Comparison of ENCODE assay signal across 1 cellular context in the genomic region with DNA sequence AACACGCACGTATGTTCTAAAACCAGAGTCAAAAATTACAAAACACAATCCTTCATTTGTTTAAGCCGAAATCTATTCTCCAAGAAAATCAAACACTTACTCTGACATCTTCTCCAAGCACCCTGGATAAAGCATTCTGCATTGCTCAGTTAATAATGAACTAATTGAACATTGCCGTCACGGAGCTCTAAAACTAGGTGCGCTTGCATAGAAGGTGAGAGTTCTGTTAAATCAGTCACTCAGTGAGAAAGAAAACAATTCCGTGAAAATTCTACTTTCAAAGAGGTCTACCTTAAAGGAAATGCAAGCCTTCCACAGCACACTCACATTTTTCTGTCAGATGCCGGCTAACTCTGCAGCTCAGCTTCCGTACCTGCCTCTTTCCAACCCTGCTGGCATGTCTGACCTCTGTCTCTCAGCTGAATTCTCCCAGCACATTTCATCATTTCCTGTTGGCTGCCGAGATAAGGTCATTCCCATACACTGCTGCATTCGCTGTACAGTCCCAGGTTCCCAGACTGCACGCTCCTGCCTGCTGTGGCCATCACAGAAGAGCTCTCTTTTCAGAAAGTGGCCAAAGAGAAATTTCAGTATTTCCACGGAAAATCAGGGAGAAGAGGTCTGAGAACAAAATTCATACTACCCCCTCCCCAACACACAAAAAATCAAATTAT.
TF ChIP-seq lines count a peak whose summit lies in the region.

No MANE protein-coding gene starts in this region.

TF ChIP-seq in HepG2, 621 proteins besides CTCF, POLR2A, EP300 and RAD21 (continued from another document and continues in another):
- TF ChIP-seq, protein P1, sequence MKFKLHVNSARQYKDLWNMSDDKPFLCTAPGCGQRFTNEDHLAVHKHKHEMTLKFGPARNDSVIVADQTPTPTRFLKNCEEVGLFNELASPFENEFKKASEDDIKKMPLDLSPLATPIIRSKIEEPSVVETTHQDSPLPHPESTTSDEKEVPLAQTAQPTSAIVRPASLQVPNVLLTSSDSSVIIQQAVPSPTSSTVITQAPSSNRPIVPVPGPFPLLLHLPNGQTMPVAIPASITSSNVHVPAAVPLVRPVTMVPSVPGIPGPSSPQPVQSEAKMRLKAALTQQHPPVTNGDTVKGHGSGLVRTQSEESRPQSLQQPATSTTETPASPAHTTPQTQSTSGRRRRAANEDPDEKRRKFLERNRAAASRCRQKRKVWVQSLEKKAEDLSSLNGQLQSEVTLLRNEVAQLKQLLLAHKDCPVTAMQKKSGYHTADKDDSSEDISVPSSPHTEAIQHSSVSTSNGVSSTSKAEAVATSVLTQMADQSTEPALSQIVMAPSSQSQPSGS (CRISPR knock-in tag; IDR thresholded peaks at IDR 0.05): peak; percentile 92
- TF ChIP-seq ZNF577 (CRISPR knock-in tag; IDR thresholded peaks at IDR 0.05; ENCODE audit: borderline replicate concordance, low read depth) (no peak), ZNF720 (CRISPR knock-in tag; IDR thresholded peaks at IDR 0.05) (no peak), CHD4 (IDR thresholded peaks at IDR 0.05; ENCODE audit: borderline replicate concordance, low read length) (no peak), KMT2A (CRISPR knock-in tag; IDR thresholded peaks at IDR 0.05) (peak; percentile 95), ZNF83 (CRISPR knock-in tag; IDR thresholded peaks at IDR 0.05; ENCODE audit: borderline replicate concordance) (no peak), PAWR (CRISPR knock-in tag; IDR thresholded peaks at IDR 0.05; ENCODE audit: borderline replicate concordance) (no peak), ZNF780A (CRISPR knock-in tag; IDR thresholded peaks at IDR 0.05) (no peak), JDP2 (CRISPR knock-in tag; IDR thresholded peaks at IDR 0.05; ENCODE audit: borderline replicate concordance) (no peak), REPIN1 (CRISPR knock-in tag; IDR thresholded peaks at IDR 0.05; ENCODE audit: borderline replicate concordance, low read depth) (peak; percentile 41; the same call in 1 of the 2 replicates), ZEB1 (IDR thresholded peaks at IDR 0.05; ENCODE audit: insufficient replicate concordance, low read depth) (no peak), ZNF776 (CRISPR knock-in tag; IDR thresholded peaks at IDR 0.05) (no peak), FOXP1 (IDR thresholded peaks at IDR 0.05) (no peak), FOXP1 (CRISPR knock-in tag; IDR thresholded peaks at IDR 0.05) (0 out of 2 replicates have a peak, but pooled peaks have one; percentile 47), SAFB2 (CRISPR knock-in tag; IDR thresholded peaks at IDR 0.05; ENCODE audit: borderline replicate concordance, low read depth) (no peak), ZNF672 (CRISPR knock-in tag; IDR thresholded peaks at IDR 0.05) (no peak), ZNF260 (CRISPR knock-in tag; IDR thresholded peaks at IDR 0.05; ENCODE audit: borderline replicate concordance, low read depth) (no peak), CENPT (CRISPR knock-in tag; IDR thresholded peaks at IDR 0.05; ENCODE audit: low read depth) (no peak), ZNF17 (CRISPR knock-in tag; IDR thresholded peaks at IDR 0.05) (no peak), KAT8 (CRISPR knock-in tag; IDR thresholded peaks at IDR 0.05) (peak; percentile 86), POLR2AphosphoS5 (IDR thresholded peaks at IDR 0.05; ENCODE audit: low read depth, low read length) (peak; percentile 68)
- TF ChIP-seq, protein P2, sequence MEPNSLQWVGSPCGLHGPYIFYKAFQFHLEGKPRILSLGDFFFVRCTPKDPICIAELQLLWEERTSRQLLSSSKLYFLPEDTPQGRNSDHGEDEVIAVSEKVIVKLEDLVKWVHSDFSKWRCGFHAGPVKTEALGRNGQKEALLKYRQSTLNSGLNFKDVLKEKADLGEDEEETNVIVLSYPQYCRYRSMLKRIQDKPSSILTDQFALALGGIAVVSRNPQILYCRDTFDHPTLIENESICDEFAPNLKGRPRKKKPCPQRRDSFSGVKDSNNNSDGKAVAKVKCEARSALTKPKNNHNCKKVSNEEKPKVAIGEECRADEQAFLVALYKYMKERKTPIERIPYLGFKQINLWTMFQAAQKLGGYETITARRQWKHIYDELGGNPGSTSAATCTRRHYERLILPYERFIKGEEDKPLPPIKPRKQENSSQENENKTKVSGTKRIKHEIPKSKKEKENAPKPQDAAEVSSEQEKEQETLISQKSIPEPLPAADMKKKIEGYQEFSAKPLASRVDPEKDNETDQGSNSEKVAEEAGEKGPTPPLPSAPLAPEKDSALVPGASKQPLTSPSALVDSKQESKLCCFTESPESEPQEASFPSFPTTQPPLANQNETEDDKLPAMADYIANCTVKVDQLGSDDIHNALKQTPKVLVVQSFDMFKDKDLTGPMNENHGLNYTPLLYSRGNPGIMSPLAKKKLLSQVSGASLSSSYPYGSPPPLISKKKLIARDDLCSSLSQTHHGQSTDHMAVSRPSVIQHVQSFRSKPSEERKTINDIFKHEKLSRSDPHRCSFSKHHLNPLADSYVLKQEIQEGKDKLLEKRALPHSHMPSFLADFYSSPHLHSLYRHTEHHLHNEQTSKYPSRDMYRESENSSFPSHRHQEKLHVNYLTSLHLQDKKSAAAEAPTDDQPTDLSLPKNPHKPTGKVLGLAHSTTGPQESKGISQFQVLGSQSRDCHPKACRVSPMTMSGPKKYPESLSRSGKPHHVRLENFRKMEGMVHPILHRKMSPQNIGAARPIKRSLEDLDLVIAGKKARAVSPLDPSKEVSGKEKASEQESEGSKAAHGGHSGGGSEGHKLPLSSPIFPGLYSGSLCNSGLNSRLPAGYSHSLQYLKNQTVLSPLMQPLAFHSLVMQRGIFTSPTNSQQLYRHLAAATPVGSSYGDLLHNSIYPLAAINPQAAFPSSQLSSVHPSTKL (CRISPR knock-in tag; IDR thresholded peaks at IDR 0.05): peak; percentile 95
- TF ChIP-seq, protein P3, sequence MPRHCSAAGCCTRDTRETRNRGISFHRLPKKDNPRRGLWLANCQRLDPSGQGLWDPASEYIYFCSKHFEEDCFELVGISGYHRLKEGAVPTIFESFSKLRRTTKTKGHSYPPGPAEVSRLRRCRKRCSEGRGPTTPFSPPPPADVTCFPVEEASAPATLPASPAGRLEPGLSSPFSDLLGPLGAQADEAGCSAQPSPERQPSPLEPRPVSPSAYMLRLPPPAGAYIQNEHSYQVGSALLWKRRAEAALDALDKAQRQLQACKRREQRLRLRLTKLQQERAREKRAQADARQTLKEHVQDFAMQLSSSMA (CRISPR knock-in tag; IDR thresholded peaks at IDR 0.05): no peak
- TF ChIP-seq, protein P4, sequence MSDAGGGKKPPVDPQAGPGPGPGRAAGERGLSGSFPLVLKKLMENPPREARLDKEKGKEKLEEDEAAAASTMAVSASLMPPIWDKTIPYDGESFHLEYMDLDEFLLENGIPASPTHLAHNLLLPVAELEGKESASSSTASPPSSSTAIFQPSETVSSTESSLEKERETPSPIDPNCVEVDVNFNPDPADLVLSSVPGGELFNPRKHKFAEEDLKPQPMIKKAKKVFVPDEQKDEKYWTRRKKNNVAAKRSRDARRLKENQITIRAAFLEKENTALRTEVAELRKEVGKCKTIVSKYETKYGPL (CRISPR knock-in tag; IDR thresholded peaks at IDR 0.05): no peak
- TF ChIP-seq, protein P5, sequence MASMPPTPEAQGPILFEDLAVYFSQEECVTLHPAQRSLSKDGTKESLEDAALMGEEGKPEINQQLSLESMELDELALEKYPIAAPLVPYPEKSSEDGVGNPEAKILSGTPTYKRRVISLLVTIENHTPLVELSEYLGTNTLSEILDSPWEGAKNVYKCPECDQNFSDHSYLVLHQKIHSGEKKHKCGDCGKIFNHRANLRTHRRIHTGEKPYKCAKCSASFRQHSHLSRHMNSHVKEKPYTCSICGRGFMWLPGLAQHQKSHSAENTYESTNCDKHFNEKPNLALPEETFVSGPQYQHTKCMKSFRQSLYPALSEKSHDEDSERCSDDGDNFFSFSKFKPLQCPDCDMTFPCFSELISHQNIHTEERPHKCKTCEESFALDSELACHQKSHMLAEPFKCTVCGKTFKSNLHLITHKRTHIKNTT (CRISPR knock-in tag; IDR thresholded peaks at IDR 0.05): no peak
- TF ChIP-seq, protein P6, sequence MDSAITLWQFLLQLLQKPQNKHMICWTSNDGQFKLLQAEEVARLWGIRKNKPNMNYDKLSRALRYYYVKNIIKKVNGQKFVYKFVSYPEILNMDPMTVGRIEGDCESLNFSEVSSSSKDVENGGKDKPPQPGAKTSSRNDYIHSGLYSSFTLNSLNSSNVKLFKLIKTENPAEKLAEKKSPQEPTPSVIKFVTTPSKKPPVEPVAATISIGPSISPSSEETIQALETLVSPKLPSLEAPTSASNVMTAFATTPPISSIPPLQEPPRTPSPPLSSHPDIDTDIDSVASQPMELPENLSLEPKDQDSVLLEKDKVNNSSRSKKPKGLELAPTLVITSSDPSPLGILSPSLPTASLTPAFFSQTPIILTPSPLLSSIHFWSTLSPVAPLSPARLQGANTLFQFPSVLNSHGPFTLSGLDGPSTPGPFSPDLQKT (CRISPR knock-in tag; IDR thresholded peaks at IDR 0.05; ENCODE audit: borderline replicate concordance): no peak
- TF ChIP-seq, protein P7, sequence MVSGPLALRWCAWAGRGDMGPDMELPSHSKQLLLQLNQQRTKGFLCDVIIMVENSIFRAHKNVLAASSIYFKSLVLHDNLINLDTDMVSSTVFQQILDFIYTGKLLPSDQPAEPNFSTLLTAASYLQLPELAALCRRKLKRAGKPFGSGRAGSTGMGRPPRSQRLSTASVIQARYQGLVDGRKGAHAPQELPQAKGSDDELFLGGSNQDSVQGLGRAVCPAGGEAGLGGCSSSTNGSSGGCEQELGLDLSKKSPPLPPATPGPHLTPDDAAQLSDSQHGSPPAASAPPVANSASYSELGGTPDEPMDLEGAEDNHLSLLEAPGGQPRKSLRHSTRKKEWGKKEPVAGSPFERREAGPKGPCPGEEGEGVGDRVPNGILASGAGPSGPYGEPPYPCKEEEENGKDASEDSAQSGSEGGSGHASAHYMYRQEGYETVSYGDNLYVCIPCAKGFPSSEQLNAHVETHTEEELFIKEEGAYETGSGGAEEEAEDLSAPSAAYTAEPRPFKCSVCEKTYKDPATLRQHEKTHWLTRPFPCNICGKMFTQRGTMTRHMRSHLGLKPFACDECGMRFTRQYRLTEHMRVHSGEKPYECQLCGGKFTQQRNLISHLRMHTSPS (CRISPR knock-in tag; IDR thresholded peaks at IDR 0.05; ENCODE audit: low read depth): 0 out of 2 replicates have a peak, but pooled peaks have one; percentile 33
- TF ChIP-seq, protein P8, sequence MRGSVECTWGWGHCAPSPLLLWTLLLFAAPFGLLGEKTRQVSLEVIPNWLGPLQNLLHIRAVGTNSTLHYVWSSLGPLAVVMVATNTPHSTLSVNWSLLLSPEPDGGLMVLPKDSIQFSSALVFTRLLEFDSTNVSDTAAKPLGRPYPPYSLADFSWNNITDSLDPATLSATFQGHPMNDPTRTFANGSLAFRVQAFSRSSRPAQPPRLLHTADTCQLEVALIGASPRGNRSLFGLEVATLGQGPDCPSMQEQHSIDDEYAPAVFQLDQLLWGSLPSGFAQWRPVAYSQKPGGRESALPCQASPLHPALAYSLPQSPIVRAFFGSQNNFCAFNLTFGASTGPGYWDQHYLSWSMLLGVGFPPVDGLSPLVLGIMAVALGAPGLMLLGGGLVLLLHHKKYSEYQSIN (CRISPR knock-in tag; IDR thresholded peaks at IDR 0.05; ENCODE audit: borderline replicate concordance): no peak
- TF ChIP-seq, protein P9, sequence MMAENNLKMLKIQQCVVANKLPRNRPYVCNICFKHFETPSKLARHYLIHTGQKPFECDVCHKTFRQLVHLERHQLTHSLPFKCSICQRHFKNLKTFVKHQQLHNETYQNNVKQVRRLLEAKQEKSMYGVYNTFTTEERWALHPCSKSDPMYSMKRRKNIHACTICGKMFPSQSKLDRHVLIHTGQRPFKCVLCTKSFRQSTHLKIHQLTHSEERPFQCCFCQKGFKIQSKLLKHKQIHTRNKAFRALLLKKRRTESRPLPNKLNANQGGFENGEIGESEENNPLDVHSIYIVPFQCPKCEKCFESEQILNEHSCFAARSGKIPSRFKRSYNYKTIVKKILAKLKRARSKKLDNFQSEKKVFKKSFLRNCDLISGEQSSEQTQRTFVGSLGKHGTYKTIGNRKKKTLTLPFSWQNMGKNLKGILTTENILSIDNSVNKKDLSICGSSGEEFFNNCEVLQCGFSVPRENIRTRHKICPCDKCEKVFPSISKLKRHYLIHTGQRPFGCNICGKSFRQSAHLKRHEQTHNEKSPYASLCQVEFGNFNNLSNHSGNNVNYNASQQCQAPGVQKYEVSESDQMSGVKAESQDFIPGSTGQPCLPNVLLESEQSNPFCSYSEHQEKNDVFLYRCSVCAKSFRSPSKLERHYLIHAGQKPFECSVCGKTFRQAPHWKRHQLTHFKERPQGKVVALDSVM (CRISPR knock-in tag; IDR thresholded peaks at IDR 0.05): no peak
- TF ChIP-seq, protein P10, sequence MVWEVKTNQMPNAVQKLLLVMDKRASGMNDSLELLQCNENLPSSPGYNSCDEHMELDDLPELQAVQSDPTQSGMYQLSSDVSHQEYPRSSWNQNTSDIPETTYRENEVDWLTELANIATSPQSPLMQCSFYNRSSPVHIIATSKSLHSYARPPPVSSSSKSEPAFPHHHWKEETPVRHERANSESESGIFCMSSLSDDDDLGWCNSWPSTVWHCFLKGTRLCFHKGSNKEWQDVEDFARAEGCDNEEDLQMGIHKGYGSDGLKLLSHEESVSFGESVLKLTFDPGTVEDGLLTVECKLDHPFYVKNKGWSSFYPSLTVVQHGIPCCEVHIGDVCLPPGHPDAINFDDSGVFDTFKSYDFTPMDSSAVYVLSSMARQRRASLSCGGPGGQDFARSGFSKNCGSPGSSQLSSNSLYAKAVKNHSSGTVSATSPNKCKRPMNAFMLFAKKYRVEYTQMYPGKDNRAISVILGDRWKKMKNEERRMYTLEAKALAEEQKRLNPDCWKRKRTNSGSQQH (CRISPR knock-in tag; IDR thresholded peaks at IDR 0.05; ENCODE audit: low read depth): peak; percentile 66
- TF ChIP-seq, protein P11, sequence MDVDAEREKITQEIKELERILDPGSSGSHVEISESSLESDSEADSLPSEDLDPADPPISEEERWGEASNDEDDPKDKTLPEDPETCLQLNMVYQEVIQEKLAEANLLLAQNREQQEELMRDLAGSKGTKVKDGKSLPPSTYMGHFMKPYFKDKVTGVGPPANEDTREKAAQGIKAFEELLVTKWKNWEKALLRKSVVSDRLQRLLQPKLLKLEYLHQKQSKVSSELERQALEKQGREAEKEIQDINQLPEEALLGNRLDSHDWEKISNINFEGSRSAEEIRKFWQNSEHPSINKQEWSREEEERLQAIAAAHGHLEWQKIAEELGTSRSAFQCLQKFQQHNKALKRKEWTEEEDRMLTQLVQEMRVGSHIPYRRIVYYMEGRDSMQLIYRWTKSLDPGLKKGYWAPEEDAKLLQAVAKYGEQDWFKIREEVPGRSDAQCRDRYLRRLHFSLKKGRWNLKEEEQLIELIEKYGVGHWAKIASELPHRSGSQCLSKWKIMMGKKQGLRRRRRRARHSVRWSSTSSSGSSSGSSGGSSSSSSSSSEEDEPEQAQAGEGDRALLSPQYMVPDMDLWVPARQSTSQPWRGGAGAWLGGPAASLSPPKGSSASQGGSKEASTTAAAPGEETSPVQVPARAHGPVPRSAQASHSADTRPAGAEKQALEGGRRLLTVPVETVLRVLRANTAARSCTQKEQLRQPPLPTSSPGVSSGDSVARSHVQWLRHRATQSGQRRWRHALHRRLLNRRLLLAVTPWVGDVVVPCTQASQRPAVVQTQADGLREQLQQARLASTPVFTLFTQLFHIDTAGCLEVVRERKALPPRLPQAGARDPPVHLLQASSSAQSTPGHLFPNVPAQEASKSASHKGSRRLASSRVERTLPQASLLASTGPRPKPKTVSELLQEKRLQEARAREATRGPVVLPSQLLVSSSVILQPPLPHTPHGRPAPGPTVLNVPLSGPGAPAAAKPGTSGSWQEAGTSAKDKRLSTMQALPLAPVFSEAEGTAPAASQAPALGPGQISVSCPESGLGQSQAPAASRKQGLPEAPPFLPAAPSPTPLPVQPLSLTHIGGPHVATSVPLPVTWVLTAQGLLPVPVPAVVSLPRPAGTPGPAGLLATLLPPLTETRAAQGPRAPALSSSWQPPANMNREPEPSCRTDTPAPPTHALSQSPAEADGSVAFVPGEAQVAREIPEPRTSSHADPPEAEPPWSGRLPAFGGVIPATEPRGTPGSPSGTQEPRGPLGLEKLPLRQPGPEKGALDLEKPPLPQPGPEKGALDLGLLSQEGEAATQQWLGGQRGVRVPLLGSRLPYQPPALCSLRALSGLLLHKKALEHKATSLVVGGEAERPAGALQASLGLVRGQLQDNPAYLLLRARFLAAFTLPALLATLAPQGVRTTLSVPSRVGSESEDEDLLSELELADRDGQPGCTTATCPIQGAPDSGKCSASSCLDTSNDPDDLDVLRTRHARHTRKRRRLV (CRISPR knock-in tag; IDR thresholded peaks at IDR 0.05): no peak
